Comparison of ENCODE assay signal across 8 cellular contexts in the genomic region with DNA sequence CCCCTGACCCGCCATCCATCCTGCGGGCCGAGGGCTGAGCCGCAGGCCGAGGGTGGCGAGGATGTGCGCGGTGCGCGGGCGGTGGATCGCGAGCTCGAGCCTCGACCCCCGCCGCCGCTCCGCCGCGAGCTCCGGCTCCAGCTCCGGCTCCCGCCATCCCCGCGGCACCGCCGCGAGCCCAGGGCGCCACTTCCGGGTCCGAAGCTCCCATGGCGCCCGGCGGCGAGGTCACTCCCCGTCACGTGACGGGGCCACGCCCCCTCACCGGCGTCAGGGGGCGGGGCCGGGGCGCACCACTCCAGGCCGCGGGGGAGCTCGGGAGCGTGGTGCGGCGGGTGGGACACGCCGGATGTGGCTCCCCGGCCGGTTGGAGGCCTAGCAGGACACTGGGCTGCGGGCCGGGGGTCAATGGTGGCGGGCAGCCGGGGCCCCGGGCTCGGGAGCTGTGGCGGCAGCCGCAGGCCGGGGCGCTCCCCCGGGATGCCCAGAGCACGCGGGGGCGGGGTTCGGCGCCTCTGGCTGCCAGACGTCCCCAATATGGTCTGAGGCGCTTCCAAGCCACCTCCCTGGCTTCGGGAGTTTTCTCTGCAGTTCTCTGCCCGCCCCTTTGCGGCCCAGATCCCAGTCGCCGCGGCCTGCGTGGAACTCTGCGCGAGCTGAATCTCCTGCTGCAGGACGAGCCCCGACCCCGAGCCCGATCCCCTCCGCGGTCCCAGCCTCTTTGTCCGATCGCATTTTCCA. TPM values are rescaled to one million over a fixed set of nuclear protein-coding genes. Genes with fewer than 3 reads are reported as not detected.
DNase-seq lines count a peak whose midpoint lies in the region; ATAC-seq and TF ChIP-seq lines count a peak whose summit lies in the region.

MTCH1 (minus strand) TSS at position 234 of the 741 bp plus-strand sequence; CDS start at position 211, 23 bp downstream.

- H3K4me3 ChIP-seq in PC-3 (ENCODE audit: low read length) (peak within 1 kb of the TSS; percentile 99), esophagus (ENCODE audit: low read depth in 1 of 2, low read length in 2 of 2) (peak within 1 kb of the TSS; percentile 99), muscle layer of duodenum (ENCODE audit: low read depth in 1 of 2, low read length in 2 of 2) (peak within 1 kb of the TSS; percentile 90 to 93)

- H3K4me2 ChIP-seq in PC-3 (ENCODE audit: low read length), result peak within 1 kb of the TSS; percentile 98

- H3K4me1 ChIP-seq in PC-3 (ENCODE audit: insufficient read depth, low read length) (peaks cover 24% of the 10 kb centered on the region), esophagus (ENCODE audit: control insufficient read depth in 2 of 2, insufficient read depth in 2 of 2, low read length in 1 of 2) (peaks cover 0 to 11% of the 10 kb centered on the region in 2 donors), muscle layer of duodenum (ENCODE audit: control insufficient read depth in 1 of 2, insufficient read depth in 2 of 2, low read length in 2 of 2) (peaks cover 24 to 39% of the 10 kb centered on the region in 2 donors)

- H3K4me1 Mint-ChIP-seq in activated T-cell treated with anti-CD3 and anti-CD28 coated beads, Interleukin-2, amount 50 U/mL, for 24 hours (ENCODE audit: low read depth), result peaks cover 22% of the 10 kb centered on the region

- peaks cover 30% of the 10 kb centered on the region for H4K20me1 ChIP-seq in PC-3 (ENCODE audit: low read length)

- H3K36me3 ChIP-seq in PC-3 (ENCODE audit: low read depth, low read length) (no peaks in the 10 kb centered on the region; the same call in 1 of the 2 replicates), esophagus (ENCODE audit: control insufficient read depth in 2 of 2, insufficient read depth in 2 of 2, low read length in 1 of 2) (peaks cover 0 to 2% of the 10 kb centered on the region in 2 donors), muscle layer of duodenum (ENCODE audit: control insufficient read depth in 1 of 2, insufficient read depth in 2 of 2, low read length in 2 of 2) (peaks cover 0 to 3% of the 10 kb centered on the region in 2 donors)

- H3K4me3 Mint-ChIP-seq in activated T-cell treated with anti-CD3 and anti-CD28 coated beads, Interleukin-2, amount 50 U/mL, for 24 hours, result no peak within 1 kb of the TSS

- CTCF ChIA-PET in PC-3 (lab: Charles Lee), result interaction anchor here (0.7 to 1.9 kb wide), 2 partner anchors 32 to 224 kb away, joined by 4 to 6 read pairs; no protein-coding TSS in a partner anchor

- H3K9me3 ChIP-seq in PC-3 (ENCODE audit: low read length) (no peaks in the 10 kb centered on the region), esophagus (ENCODE audit: control insufficient read depth in 2 of 2, insufficient read depth in 1 of 2, low read depth in 1 of 2, low read length in 1 of 2) (no peaks in the 10 kb centered on the region), muscle layer of duodenum (ENCODE audit: control insufficient read depth in 1 of 2, low read length in 2 of 2) (no peaks in the 10 kb centered on the region)

- H3K27me3 ChIP-seq in PC-3 (ENCODE audit: low read length) (no peaks in the 10 kb centered on the region), esophagus (ENCODE audit: control insufficient read depth in 1 of 2, insufficient read depth in 2 of 2, low read length in 2 of 2) (no peaks in the 10 kb centered on the region), muscle layer of duodenum (ENCODE audit: low read depth, low read length) (no peaks in the 10 kb centered on the region)

- H3K9ac ChIP-seq in PC-3 (ENCODE audit: low read length), result peak within 1 kb of the TSS; percentile 98

- H3K9me3 Mint-ChIP-seq in activated T-cell treated with anti-CD3 and anti-CD28 coated beads, Interleukin-2, amount 50 U/mL, for 24 hours, result no peaks in the 10 kb centered on the region

- no peaks in the 10 kb centered on the region for H3K27me3 Mint-ChIP-seq in activated T-cell treated with anti-CD3 and anti-CD28 coated beads, Interleukin-2, amount 50 U/mL, for 24 hours

- H3K27ac Mint-ChIP-seq in activated T-cell treated with anti-CD3 and anti-CD28 coated beads, Interleukin-2, amount 50 U/mL, for 24 hours, result peak within 1 kb of the TSS; percentile 97

- DNase-seq in DMS114 treated with DMSO at 0.1 percent for 48 hours (lab: John Stamatoyannopoulos, UW; ENCODE audit: unreplicated experiment), result peak; percentile 79
- peak; percentile 80 for DNase-seq in HuH-7.5 (ENCODE audit: low spot score)
- DNase-seq in PC-3, result peak; percentile 92
- peak; percentile 95 for DNase-seq in activated T-cell treated with anti-CD3 and anti-CD28 coated beads, Interleukin-2, amount 50 U/mL, for 24 hours
- DNase-seq in stimulated activated CD8-positive, alpha-beta memory T cell treated with anti-CD3 and anti-CD28 coated beads, Interleukin-7, amount 100 ng/mL, for 24 hours (ENCODE audit: low read depth), result peak; percentile 62

- peaks cover 19% of the 10 kb centered on the region for H3K36me3 Mint-ChIP-seq in activated T-cell treated with anti-CD3 and anti-CD28 coated beads, Interleukin-2, amount 50 U/mL, for 24 hours (ENCODE audit: low read depth)

- peak within 1 kb of the TSS; percentile 52 for H3K27ac ChIP-seq in PC-3 (ENCODE audit: low read length)
- H3K27ac ChIP-seq in esophagus (ENCODE audit: low read depth in 2 of 2, low read length in 1 of 2), result peak within 1 kb of the TSS; percentile 96
- peak within 1 kb of the TSS; percentile 91 for H3K27ac ChIP-seq in muscle layer of duodenum (ENCODE audit: low read length)

- no peak for TF ChIP-seq CTCF in PC-3 (conservative IDR thresholded peaks at IDR 0.05; ENCODE audit: low read depth, low read length)

- no peaks in the 10 kb centered on the region for H3F3A ChIP-seq in PC-3 (ENCODE audit: low read length, unreplicated experiment)

- 1% methylated on average over 59 to 90 of the region's 90 CpGs for WGBS in esophagus, 2 donors

- no TSS peak for BruUV-seq in PC-3 (replicated peaks; lab: Mats Ljungman, UMichigan)

- ATAC-seq in GM21528 (IDR thresholded peaks at IDR 0.05; ENCODE audit: low FRiP score, unreplicated experiment), result peak; percentile 82
- peak; percentile 89 for ATAC-seq in PC-3

- H3K79me2 ChIP-seq in PC-3 (ENCODE audit: low read length), result peaks cover 57% of the 10 kb centered on the region

- POLR2A ChIA-PET in PC-3 (lab: Charles Lee; ENCODE audit: unreplicated experiment), result interaction anchor here (0.6 to 0.7 kb wide), 3 partner anchors 20 to 236 kb away, joined by 3 to 5 read pairs (median 5); no protein-coding TSS in a partner anchor

- peak within 1 kb of the TSS; percentile 85 for H2AFZ ChIP-seq in PC-3 (ENCODE audit: low read length)

- intact Hi-C loops in PC-3 (cut with micrococcal nuclease), result loop anchor here (1.0 to 10.0 kb wide), 3 partner anchors 32 to 101 kb away; partner anchors contain the start of gene C6orf89

- H3K9me2 ChIP-seq in PC-3 (replicated peaks; ENCODE audit: low read length), result no peaks in the 10 kb centered on the region

RNA-seq across cellular contexts. Expression of gene MTCH1, which starts in this region (rescaled TPM):
- total RNA-seq in PC-3 (2014; rRNA removed), result 253 and 264 TPM in 2 replicates
- polyA plus RNA-seq in esophagus, result 100 to 1,000 TPM in 1 of 2 donors, 10 to 100 TPM in 1; 58.0 to 107 TPM

Comparison
In these comparisons a context has a peak if more than half of its experiments do, and no peak if none do; other contexts are left out.
1. Peak in every context shown above with its lines: DNase-seq, ATAC-seq, H3K4me3 ChIP-seq and H3K27ac ChIP-seq.